In the genomic region with DNA sequence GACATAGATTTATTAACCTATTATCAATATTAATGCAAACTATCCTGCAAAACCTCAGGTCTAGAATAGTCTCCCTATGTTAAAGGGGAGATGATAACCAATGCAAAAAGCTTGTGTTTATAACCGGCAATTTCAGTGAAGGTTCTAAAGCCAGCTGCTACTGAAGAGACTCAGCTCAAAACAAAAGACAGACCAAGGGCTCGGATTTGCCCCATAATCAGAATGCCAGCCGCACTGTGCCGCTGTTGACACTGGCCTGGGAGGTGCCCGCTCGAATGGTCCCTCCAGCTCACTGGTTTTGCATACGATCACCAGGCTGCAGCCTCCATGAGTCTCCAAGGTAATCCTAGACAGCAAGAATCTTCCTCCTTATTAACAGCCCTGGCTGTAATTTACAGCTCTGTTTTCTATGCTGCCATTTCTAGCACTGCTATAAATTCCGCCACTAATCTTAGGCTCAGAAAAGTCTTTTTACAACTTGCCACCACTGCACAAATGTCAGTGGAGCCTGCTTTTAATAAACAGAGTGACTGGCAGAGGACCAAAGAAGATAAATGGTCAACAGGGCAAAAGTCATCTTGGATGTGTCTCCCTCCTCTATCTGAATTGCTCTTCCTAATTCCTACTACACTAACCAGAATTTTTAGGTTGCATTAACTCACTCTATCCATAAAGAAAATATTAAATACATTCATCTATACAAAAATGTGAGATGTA, we compare ENCODE assay signal across 2 cellular contexts.
TF ChIP-seq lines count a peak whose summit lies in the region.

No MANE protein-coding gene starts in this region.

TF ChIP-seq in SK-N-SH, 30 proteins besides CTCF, POLR2A, EP300 and RAD21 (continued from another document):
- TF ChIP-seq RFX5 (IDR thresholded peaks at IDR 0.05; ENCODE audit: low read length), result no peak
- TF ChIP-seq TCF12 (IDR thresholded peaks at IDR 0.05), result no peak

TF ChIP-seq in SK-N-SH treated with all-trans-retinoic acid at 6 μM for 48 hours, 23 proteins besides CTCF, POLR2A, EP300 and RAD21 (continued from another document):
- TF ChIP-seq, protein P1, sequence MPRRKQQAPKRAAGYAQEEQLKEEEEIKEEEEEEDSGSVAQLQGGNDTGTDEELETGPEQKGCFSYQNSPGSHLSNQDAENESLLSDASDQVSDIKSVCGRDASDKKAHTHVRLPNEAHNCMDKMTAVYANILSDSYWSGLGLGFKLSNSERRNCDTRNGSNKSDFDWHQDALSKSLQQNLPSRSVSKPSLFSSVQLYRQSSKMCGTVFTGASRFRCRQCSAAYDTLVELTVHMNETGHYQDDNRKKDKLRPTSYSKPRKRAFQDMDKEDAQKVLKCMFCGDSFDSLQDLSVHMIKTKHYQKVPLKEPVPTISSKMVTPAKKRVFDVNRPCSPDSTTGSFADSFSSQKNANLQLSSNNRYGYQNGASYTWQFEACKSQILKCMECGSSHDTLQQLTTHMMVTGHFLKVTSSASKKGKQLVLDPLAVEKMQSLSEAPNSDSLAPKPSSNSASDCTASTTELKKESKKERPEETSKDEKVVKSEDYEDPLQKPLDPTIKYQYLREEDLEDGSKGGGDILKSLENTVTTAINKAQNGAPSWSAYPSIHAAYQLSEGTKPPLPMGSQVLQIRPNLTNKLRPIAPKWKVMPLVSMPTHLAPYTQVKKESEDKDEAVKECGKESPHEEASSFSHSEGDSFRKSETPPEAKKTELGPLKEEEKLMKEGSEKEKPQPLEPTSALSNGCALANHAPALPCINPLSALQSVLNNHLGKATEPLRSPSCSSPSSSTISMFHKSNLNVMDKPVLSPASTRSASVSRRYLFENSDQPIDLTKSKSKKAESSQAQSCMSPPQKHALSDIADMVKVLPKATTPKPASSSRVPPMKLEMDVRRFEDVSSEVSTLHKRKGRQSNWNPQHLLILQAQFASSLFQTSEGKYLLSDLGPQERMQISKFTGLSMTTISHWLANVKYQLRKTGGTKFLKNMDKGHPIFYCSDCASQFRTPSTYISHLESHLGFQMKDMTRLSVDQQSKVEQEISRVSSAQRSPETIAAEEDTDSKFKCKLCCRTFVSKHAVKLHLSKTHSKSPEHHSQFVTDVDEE (CRISPR knock-in tag; IDR thresholded peaks at IDR 0.05), result no peak
- TF ChIP-seq, protein P2, sequence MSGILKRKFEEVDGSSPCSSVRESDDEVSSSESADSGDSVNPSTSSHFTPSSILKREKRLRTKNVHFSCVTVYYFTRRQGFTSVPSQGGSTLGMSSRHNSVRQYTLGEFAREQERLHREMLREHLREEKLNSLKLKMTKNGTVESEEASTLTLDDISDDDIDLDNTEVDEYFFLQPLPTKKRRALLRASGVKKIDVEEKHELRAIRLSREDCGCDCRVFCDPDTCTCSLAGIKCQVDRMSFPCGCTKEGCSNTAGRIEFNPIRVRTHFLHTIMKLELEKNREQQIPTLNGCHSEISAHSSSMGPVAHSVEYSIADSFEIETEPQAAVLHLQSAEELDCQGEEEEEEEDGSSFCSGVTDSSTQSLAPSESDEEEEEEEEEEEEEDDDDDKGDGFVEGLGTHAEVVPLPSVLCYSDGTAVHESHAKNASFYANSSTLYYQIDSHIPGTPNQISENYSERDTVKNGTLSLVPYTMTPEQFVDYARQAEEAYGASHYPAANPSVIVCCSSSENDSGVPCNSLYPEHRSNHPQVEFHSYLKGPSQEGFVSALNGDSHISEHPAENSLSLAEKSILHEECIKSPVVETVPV (CRISPR knock-in tag; IDR thresholded peaks at IDR 0.05), result no peak
- TF ChIP-seq TCF4 (CRISPR knock-in tag; IDR thresholded peaks at IDR 0.05; ENCODE audit: borderline replicate concordance), result no peak
- TF ChIP-seq BACH2 (CRISPR knock-in tag; IDR thresholded peaks at IDR 0.05; ENCODE audit: borderline replicate concordance), result no peak
- TF ChIP-seq OSR1 (CRISPR knock-in tag; IDR thresholded peaks at IDR 0.05), result no peak
- no peak for TF ChIP-seq RARB (CRISPR knock-in tag; IDR thresholded peaks at IDR 0.05)
- TF ChIP-seq, protein P3, sequence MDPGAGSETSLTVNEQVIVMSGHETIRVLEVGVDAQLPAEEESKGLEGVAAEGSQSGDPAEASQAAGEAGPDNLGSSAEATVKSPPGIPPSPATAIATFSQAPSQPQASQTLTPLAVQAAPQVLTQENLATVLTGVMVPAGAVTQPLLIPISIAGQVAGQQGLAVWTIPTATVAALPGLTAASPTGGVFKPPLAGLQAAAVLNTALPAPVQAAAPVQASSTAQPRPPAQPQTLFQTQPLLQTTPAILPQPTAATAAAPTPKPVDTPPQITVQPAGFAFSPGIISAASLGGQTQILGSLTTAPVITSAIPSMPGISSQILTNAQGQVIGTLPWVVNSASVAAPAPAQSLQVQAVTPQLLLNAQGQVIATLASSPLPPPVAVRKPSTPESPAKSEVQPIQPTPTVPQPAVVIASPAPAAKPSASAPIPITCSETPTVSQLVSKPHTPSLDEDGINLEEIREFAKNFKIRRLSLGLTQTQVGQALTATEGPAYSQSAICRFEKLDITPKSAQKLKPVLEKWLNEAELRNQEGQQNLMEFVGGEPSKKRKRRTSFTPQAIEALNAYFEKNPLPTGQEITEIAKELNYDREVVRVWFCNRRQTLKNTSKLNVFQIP (CRISPR knock-in tag; IDR thresholded peaks at IDR 0.05; ENCODE audit: borderline replicate concordance, low read depth), result no peak
- TF ChIP-seq, protein P4, sequence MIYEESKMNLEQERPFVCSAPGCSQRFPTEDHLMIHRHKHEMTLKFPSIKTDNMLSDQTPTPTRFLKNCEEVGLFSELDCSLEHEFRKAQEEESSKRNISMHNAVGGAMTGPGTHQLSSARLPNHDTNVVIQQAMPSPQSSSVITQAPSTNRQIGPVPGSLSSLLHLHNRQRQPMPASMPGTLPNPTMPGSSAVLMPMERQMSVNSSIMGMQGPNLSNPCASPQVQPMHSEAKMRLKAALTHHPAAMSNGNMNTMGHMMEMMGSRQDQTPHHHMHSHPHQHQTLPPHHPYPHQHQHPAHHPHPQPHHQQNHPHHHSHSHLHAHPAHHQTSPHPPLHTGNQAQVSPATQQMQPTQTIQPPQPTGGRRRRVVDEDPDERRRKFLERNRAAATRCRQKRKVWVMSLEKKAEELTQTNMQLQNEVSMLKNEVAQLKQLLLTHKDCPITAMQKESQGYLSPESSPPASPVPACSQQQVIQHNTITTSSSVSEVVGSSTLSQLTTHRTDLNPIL (CRISPR knock-in tag; IDR thresholded peaks at IDR 0.05; ENCODE audit: low read depth), result no peak
- TF ChIP-seq ESRRG (CRISPR knock-in tag; IDR thresholded peaks at IDR 0.05), result no peak
- TF ChIP-seq ZC3H10 (CRISPR knock-in tag; IDR thresholded peaks at IDR 0.05), result no peak
- no peak for TF ChIP-seq GLIS3 (CRISPR knock-in tag; IDR thresholded peaks at IDR 0.05)
- TF ChIP-seq, protein P5, sequence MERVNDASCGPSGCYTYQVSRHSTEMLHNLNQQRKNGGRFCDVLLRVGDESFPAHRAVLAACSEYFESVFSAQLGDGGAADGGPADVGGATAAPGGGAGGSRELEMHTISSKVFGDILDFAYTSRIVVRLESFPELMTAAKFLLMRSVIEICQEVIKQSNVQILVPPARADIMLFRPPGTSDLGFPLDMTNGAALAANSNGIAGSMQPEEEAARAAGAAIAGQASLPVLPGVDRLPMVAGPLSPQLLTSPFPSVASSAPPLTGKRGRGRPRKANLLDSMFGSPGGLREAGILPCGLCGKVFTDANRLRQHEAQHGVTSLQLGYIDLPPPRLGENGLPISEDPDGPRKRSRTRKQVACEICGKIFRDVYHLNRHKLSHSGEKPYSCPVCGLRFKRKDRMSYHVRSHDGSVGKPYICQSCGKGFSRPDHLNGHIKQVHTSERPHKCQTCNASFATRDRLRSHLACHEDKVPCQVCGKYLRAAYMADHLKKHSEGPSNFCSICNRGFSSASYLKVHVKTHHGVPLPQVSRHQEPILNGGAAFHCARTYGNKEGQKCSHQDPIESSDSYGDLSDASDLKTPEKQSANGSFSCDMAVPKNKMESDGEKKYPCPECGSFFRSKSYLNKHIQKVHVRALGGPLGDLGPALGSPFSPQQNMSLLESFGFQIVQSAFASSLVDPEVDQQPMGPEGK (CRISPR knock-in tag; IDR thresholded peaks at IDR 0.05; ENCODE audit: borderline replicate concordance), result no peak
- no peak for TF ChIP-seq ZNF70 (CRISPR knock-in tag; IDR thresholded peaks at IDR 0.05)
- TF ChIP-seq ARNTL (CRISPR knock-in tag; IDR thresholded peaks at IDR 0.05; ENCODE audit: borderline replicate concordance, low read depth), result no peak
